22 cellular contexts compared by ENCODE assay signal in the genomic region with DNA sequence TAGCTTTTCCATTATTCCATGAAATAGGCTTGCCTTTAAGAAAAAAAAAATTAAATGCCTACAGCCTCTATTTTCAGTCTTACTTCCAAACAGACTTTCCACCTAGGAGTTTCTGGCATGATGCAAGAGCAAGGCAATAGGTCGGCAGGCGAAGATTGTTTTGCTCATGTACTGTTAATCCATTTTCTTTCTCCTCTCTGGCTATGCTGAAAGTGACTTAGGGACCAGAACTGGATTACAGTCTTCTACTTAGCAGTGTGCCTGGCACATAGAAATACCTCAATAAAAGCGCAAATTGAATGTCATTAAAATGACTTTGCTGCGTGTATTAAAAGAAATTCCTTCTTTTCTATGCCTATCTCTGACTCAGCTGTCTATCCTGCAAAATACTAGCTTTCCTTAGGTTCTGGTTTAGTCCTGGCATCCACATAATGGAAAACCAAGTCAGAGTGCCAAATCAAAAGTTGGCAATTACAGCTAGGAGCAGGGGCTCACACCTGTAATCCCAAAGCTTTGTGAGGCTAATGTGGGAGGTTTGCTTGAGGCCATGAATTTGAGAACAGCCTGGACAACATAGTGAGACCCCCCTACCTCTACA. TPM values are rescaled to one million over a fixed set of nuclear protein-coding genes. Genes with fewer than 3 reads are reported as not detected.
"Had no signal": no experiment of that assay in that cellular context is flagged by ENCODE, and none has a peak within 500 bp of the region (broad histone marks: within the 10 kb centered on the region; RNA-seq: fewer than 3 reads in every experiment).

No MANE protein-coding gene starts in this region.

- H3K4me1 ChIP-seq: adrenal gland, body of pancreas, heart right ventricle, psoas muscle, right lobe of liver, tibial artery had no signal

- H3K36me3 ChIP-seq: right lobe of liver had no signal

- H3K27me3 ChIP-seq: adrenal gland, body of pancreas, gastroesophageal sphincter, heart right ventricle, right lobe of liver, tibial artery had no signal

- ATAC-seq: activated CD4-positive, CD25-positive, alpha-beta regulatory T cell treated with anti-CD3 and anti-CD28 coated beads, Interleukin-2, amount 50 U/mL, for 24 hours; activated CD8-positive, alpha-beta memory T cell treated with anti-CD3 and anti-CD28 coated beads, Interleukin-2, amount 10 ng/mL, durations not matched to agents 7 days and 5 days; body of pancreas; gastroesophageal sphincter; heart right ventricle; left colon; psoas muscle; right lobe of liver; stimulated activated memory B cell treated with anti-CD40 and anti-IgM and Interleukin-4, amounts not matched to agents 10 μg/mL and 1 μg/mL and 100 μg/mL, for 72 hours; T-cell had no signal

- H3K9me3 ChIP-seq: adrenal gland, body of pancreas, gastroesophageal sphincter, heart right ventricle, psoas muscle, right lobe of liver, tibial artery had no signal

- H3K4me3 ChIP-seq: adrenal gland, body of pancreas, coronary artery, gastroesophageal sphincter, heart right ventricle, lung, psoas muscle, right lobe of liver, tibial artery had no signal

- H3K27ac ChIP-seq: adrenal gland, body of pancreas, coronary artery, gastroesophageal sphincter, heart right ventricle, psoas muscle, right lobe of liver, tibial artery had no signal

- DNase-seq: activated CD4-positive, alpha-beta T cell treated with anti-CD3 and anti-CD28 coated beads, Interleukin-2, amount 50 U/mL, for 4 hours; activated CD8-positive, alpha-beta memory T cell treated with anti-CD3 and anti-CD28 coated beads, Interleukin-2, amount 10 ng/mL, durations not matched to agents 7 days and 5 days; activated naive CD4-positive, alpha-beta T cell treated with anti-CD3 and anti-CD28 coated beads for 36 hours; activated T-cell treated with anti-CD3 and anti-CD28 coated beads, Interleukin-2, amount 50 U/mL, for 1 hour; adrenal gland; body of pancreas; caudate nucleus; effector CD4-positive, alpha-beta T cell; heart right ventricle; left colon; psoas muscle; right lobe of liver; stimulated activated CD4-positive, alpha-beta T cell treated with anti-CD3 and anti-CD28 coated beads, Interleukin-2, amount 100 ng/mL, for 24 hours; T-cell; T-helper 9 cell; tibial artery had no signal

RNA-seq across cellular contexts. Expression of a gene that starts 51.9 kb away (rescaled TPM):
- total RNA-seq: activated CD8-positive, alpha-beta memory T cell treated with anti-CD3 and anti-CD28 coated beads, Interleukin-2, amount 10 ng/mL, durations not matched to agents 7 days and 5 days; activated naive CD4-positive, alpha-beta T cell treated with anti-CD3 and anti-CD28 coated beads for 36 hours; activated T-helper 2 cell treated with anti-CD3 and anti-CD28 coated beads, Interferon-gamma antibody, Interleukin-2, Interleukin-4, amounts not matched to agents 10 μg/mL and 5 μg/mL and 100 μg/mL, durations not matched to agents 14 hours and 24 hours and 36 hours had no signal
